In genomic region chrX:6225307-6226052, GRCh38 we compare ENCODE assay signal across 8 cellular contexts. TPM values are rescaled to one million over a fixed set of nuclear protein-coding genes. Genes with fewer than 3 reads are reported as not detected.
DNase-seq lines count a peak whose midpoint lies in the region; ATAC-seq and TF ChIP-seq lines count a peak whose summit lies in the region.
"Had no signal": no experiment of that assay in that cellular context is flagged by ENCODE, and none has a peak within 500 bp of the region (broad histone marks: within the 10 kb centered on the region; RNA-seq: fewer than 3 reads in every experiment).

No MANE protein-coding gene starts in this region.

- no peaks in the 10 kb centered on the region for H3K36me3 ChIP-seq in PC-3 (ENCODE audit: low read depth, low read length)
- H3K36me3 ChIP-seq in hepatocyte (replicated peaks; ENCODE audit: insufficient read depth, low read depth) = no peaks in the 10 kb centered on the region
- no peaks in the 10 kb centered on the region for H3K36me3 ChIP-seq in sigmoid colon

- no peak overlapping the region for H2BK120ac ChIP-seq in H9 (ENCODE audit: low read depth, low read length, poor library complexity, severe bottlenecking)

- H3K79me2 ChIP-seq in H9 (ENCODE audit: insufficient read depth, low read length) (peaks cover 54% of the 10 kb centered on the region; the same call in 1 of the 2 replicates), PC-3 (ENCODE audit: low read length) (no peaks in the 10 kb centered on the region), hepatocyte (no peaks in the 10 kb centered on the region)

- no peaks in the 10 kb centered on the region for H3K27me3 Mint-ChIP-seq in H9 (ENCODE audit: low read depth)

- H3K14ac ChIP-seq in H9 (ENCODE audit: insufficient read depth, low read length) = peak overlapping the region; percentile 56; the same call in 1 of the 2 replicates

- peak overlapping the region; percentile 86 for H3K4me2 ChIP-seq in H9 (ENCODE audit: insufficient read depth, insufficient read length, low read length)
- H3K4me2 ChIP-seq in PC-3 (ENCODE audit: low read length) = peak overlapping the region; percentile 73
- peak overlapping the region; percentile 82 for H3K4me2 ChIP-seq in hepatocyte

- no peak overlapping the region for H2BK12ac ChIP-seq in H9 (ENCODE audit: insufficient read length, low read depth, low read length)

- no peak overlapping the region for H3K4ac ChIP-seq in H9 (ENCODE audit: low read depth, low read length)

- no peak overlapping the region for H4K5ac ChIP-seq in H9 (ENCODE audit: insufficient read length, low read depth, low read length)

- H3K4me1 ChIP-seq in H9 (ENCODE audit: insufficient read depth, low read length) (peaks cover 3% of the 10 kb centered on the region; the same call in 1 of the 2 replicates), PC-3 (ENCODE audit: insufficient read depth, low read length) (no peaks in the 10 kb centered on the region), hepatocyte (ENCODE audit: insufficient read depth) (peaks cover 4% of the 10 kb centered on the region), sigmoid colon (peaks cover 0 to 19% (median 12%) of the 10 kb centered on the region in 4 donors)

- TF ChIP-seq EP300 in sigmoid colon (IDR thresholded peaks at IDR 0.05) = no peak

- H4K91ac ChIP-seq in H9 (ENCODE audit: insufficient read length, low read depth, low read length) = no peak overlapping the region

- POLR2A ChIA-PET in PC-3 (lab: Charles Lee; ENCODE audit: unreplicated experiment) = no interaction called here

- no peak overlapping the region for H3K23ac ChIP-seq in H9 (ENCODE audit: insufficient read length, low read depth, low read length)

- peak; percentile 61 for TF ChIP-seq CTCF in H9 (conservative IDR thresholded peaks at IDR 0.05)
- TF ChIP-seq CTCF in PC-3 (conservative IDR thresholded peaks at IDR 0.05; ENCODE audit: low read depth, low read length) = no peak
- peak; percentile 42 for TF ChIP-seq CTCF in hepatocyte (IDR thresholded peaks at IDR 0.05; ENCODE audit: poor library complexity)
- no peak for TF ChIP-seq CTCF in sigmoid colon (IDR thresholded peaks at IDR 0.05)

- CTCF ChIA-PET in PC-3 (lab: Charles Lee) = interaction anchor here (0.6 kb wide), 1 partner anchor 752 kb away, joined by 6 read pairs; no protein-coding TSS in a partner anchor

- H3T11ph ChIP-seq in H9 (ENCODE audit: low read length) = no peak overlapping the region

- no peak overlapping the region for H3K18ac ChIP-seq in H9 (ENCODE audit: insufficient read length, low read depth, low read length)

- intact Hi-C loops in PC-3 (cut with micrococcal nuclease) (no loop called here), sigmoid colon (cut with DNase I) (loop anchor here (10.0 kb wide), 1 partner anchor 201 kb away; no protein-coding TSS in a partner anchor)

- H3K4me3 Mint-ChIP-seq in H9 = peak overlapping the region; percentile 98

- no peak overlapping the region for H2BK5ac ChIP-seq in H9 (ENCODE audit: insufficient read length, low read length)

- no peaks in the 10 kb centered on the region; a peak in 2 of 5 replicates for H3K9me3 Mint-ChIP-seq in H9

- H3K4me1 Mint-ChIP-seq in H9 = peaks cover 44 to 57% of the 10 kb centered on the region in 2 experiments

- no peak overlapping the region for H3K56ac ChIP-seq in H9 (ENCODE audit: insufficient read length, low read depth, low read length)

- H3K27ac Mint-ChIP-seq in H9 = peak overlapping the region; percentile 63 to 97 (median 91)

- no peak for ATAC-seq in PC-3
- ATAC-seq: Panc1 had no signal

- H3K36me3 Mint-ChIP-seq in H9 (ENCODE audit: insufficient read depth in 1 of 3, low read depth in 3 of 3) = peaks cover 2 to 13% (median 7%) of the 10 kb centered on the region in 3 experiments; a peak in 5 of 7 replicates

- H2AFZ ChIP-seq in H9 (ENCODE audit: low read length) (no peak overlapping the region), PC-3 (ENCODE audit: low read length) (no peak overlapping the region), hepatocyte (peak overlapping the region; percentile 89)

- H2AK5ac ChIP-seq in H9 (ENCODE audit: insufficient read length, low read length) = no peak overlapping the region

- BruUV-seq in PC-3 (replicated peaks; lab: Mats Ljungman, UMichigan) = no TSS peak

- H3K79me1 ChIP-seq in H9 (ENCODE audit: insufficient read depth, low read depth, low read length, poor library complexity, severe bottlenecking) = no peaks in the 10 kb centered on the region

- H4K8ac ChIP-seq in H9 (replicated peaks; ENCODE audit: insufficient read length, low read depth, low read length) = no peak overlapping the region

- H3K9me2 ChIP-seq in PC-3 (replicated peaks; ENCODE audit: low read length) = no peaks in the 10 kb centered on the region
- H3K9me2 ChIP-seq in hepatocyte (replicated peaks; ENCODE audit: insufficient read depth) = no peaks in the 10 kb centered on the region

- no peaks in the 10 kb centered on the region for H3K27me3 ChIP-seq in H9 (ENCODE audit: insufficient read depth, low read length)
- H3K27me3 ChIP-seq in PC-3 (ENCODE audit: low read length) = peaks cover 29% of the 10 kb centered on the region
- peaks cover 13% of the 10 kb centered on the region for H3K27me3 ChIP-seq in hepatocyte
- peaks cover 0 to 26% (median 10%) of the 10 kb centered on the region in 3 donors for H3K27me3 ChIP-seq in sigmoid colon

- H2BK20ac ChIP-seq in H9 (ENCODE audit: low read depth, low read length, poor library complexity, severe bottlenecking) = no peak overlapping the region

- no peak for DNase-seq in H9
- DNase-seq in PC-3 = no peak
- DNase-seq in hepatocyte (ENCODE audit: low spot score) = no peak
- DNase-seq in sigmoid colon = no peak
- no peak for DNase-seq in COR-L47 (lab: John Stamatoyannopoulos, UW)
- DNase-seq in Ammon's horn (ENCODE audit: low spot score) = no peak
- DNase-seq in HT-29 (ENCODE audit: low spot score) = no peak

- H3K27ac ChIP-seq in H9 (ENCODE audit: insufficient read length, low read depth, low read length) (no peak overlapping the region), PC-3 (ENCODE audit: low read length) (no peak overlapping the region), hepatocyte (no peak overlapping the region), sigmoid colon (peak overlapping the region in 1 of 4 donors; percentile 28)

- H3K9me3 ChIP-seq in H9 (ENCODE audit: control insufficient read depth, low read depth, low read length) (no peaks in the 10 kb centered on the region), PC-3 (ENCODE audit: low read length) (no peaks in the 10 kb centered on the region), hepatocyte (ENCODE audit: low read depth) (no peaks in the 10 kb centered on the region), sigmoid colon (no peaks in the 10 kb centered on the region)

- peak overlapping the region; percentile 55; the same call in 1 of the 2 replicates for H3K4me3 ChIP-seq in PC-3 (ENCODE audit: low read length)
- peak overlapping the region; percentile 49 for H3K4me3 ChIP-seq in hepatocyte
- peak overlapping the region; percentile 21 to 42 (median 36) for H3K4me3 ChIP-seq in sigmoid colon

- H3K9ac ChIP-seq in H9 (ENCODE audit: extremely low read depth, insufficient read length, low read length) (peak overlapping the region; percentile 79), PC-3 (ENCODE audit: low read length) (no peak overlapping the region)

- no peaks in the 10 kb centered on the region for H3F3A ChIP-seq in PC-3 (ENCODE audit: low read length, unreplicated experiment)

- TF ChIP-seq POLR2A in sigmoid colon (IDR thresholded peaks at IDR 0.05) = no peak

- no CpG with 5 or more reads among the region's 18 CpGs for WGBS in H9 (ENCODE audit: extremely low coverage, insufficient read length, low lambda C conversion rate)
- 44% methylated on average over 18 of the region's 18 CpGs for WGBS in hepatocyte (ENCODE audit: low lambda C conversion rate, missing lambda C conversion rate)
- 9 to 21% methylated on average over 18 of the region's 18 CpGs for WGBS in sigmoid colon, 2 donors

- H3K23me2 ChIP-seq in H9 (ENCODE audit: insufficient read length, low read depth, low read length, poor library complexity, severe bottlenecking) = peaks cover 19% of the 10 kb centered on the region

- no peak overlapping the region for H2BK15ac ChIP-seq in H9 (ENCODE audit: low read depth, low read length)

- H4K20me1 ChIP-seq in H9 (ENCODE audit: control insufficient read depth, insufficient read depth, insufficient read length) (no peaks in the 10 kb centered on the region), PC-3 (ENCODE audit: low read length) (no peaks in the 10 kb centered on the region), hepatocyte (ENCODE audit: insufficient read depth, poor library complexity, severe bottlenecking) (no peaks in the 10 kb centered on the region)

RNA-seq across cellular contexts. Expression of gene NLGN4X, which starts 3.2 kb away (rescaled TPM):
- total RNA-seq in H9 (2021) = 106 and 111 TPM in 2 replicates
- not detected in 2 replicates for total RNA-seq in PC-3 (2014; rRNA removed)
- total RNA-seq in hepatocyte = 3.9 and 4.5 TPM in 2 replicates
- 0.81 and 2.1 TPM in 2 replicates for polyA plus RNA-seq in hepatocyte
- total RNA-seq in sigmoid colon = 1 to 10 TPM; 3.3 to 6.4 (median 5.1) TPM
- polyA plus RNA-seq in sigmoid colon = 1 to 10 TPM in 1 of 3 donors, under 1 TPM in 1, not detected in 1; under 0.01 to 1.7 TPM
- not detected in 2 replicates for total RNA-seq in HT-29 (2014; rRNA removed; shearing (Covaris generic))

Comparison
In these comparisons a context has a peak if more than half of its experiments do, and no peak if none do; other contexts are left out.
1. CTCF ChIP-seq: peak in H9 (single experiment) and hepatocyte (single experiment); none in PC-3 (single experiment) and sigmoid colon (0 of 4).
2. RNA of gene NLGN4X, which starts 3.2 kb away (total RNA-seq): 106 to 111 TPM in H9; 3.3 to 6.4 TPM in sigmoid colon, 3.9 to 4.5 TPM in hepatocyte, not detected in PC-3 and not detected in HT-29; every median in the first group is over 10 times any median in the second.
3. Peak in every context shown above with its lines, with median percentiles within 50 percentile points of each other: H3K4me2 ChIP-seq and H3K4me3 ChIP-seq.